10 cellular contexts compared by ENCODE assay signal in genomic region chr5:68286612-68286912, GRCh38.
A peak's percentile ranks its signal among the peaks of the same experiment; 100 is the strongest.
DNase-seq lines count a peak whose midpoint lies in the region; ATAC-seq and TF ChIP-seq lines count a peak whose summit lies in the region.
"Had no signal": no experiment of that assay in that cellular context is flagged by ENCODE, and none has a peak within 500 bp of the region (broad histone marks: within the 10 kb centered on the region; RNA-seq: fewer than 3 reads in every experiment).

No MANE protein-coding gene starts in this region.

- H3K36me3 Mint-ChIP-seq in HFFc6 (ENCODE audit: low read depth) = peaks cover 8% of the 10 kb centered on the region; the same call in 1 of the 2 replicates
- peaks cover 21% of the 10 kb centered on the region for H3K36me3 Mint-ChIP-seq in nephron (ENCODE audit: low read depth)

- H3K4me1 Mint-ChIP-seq in HFFc6 (ENCODE audit: low read depth) (peaks cover 58% of the 10 kb centered on the region), nephron (peaks cover 65% of the 10 kb centered on the region)

- no peaks in the 10 kb centered on the region for H3K9me3 ChIP-seq in BLaER1 treated with 17β-estradiol and CSF1 and Interleukin-3, amounts not matched to agents 10 nM and 100 nM (replicated peaks in 1 of 11)
- H3K9me3 ChIP-seq in adipocyte (ENCODE audit: control insufficient read depth, low read length) = no peaks in the 10 kb centered on the region

- H3K27me3 Mint-ChIP-seq in HFFc6 (ENCODE audit: insufficient read depth) = no peaks in the 10 kb centered on the region; the same call in 1 of the 2 replicates
- H3K27me3 Mint-ChIP-seq in nephron (ENCODE audit: low read depth) = no peaks in the 10 kb centered on the region
- H3K27me3 Mint-ChIP-seq: stimulated activated naive B cell treated with anti-CD40 and anti-IgM and Interleukin-4, amounts not matched to agents 10 μg/mL and 1 μg/mL and 100 μg/mL, for 72 hours had no signal

- H3K9me3 Mint-ChIP-seq in HFFc6 = no peaks in the 10 kb centered on the region
- H3K9me3 Mint-ChIP-seq in nephron = no peaks in the 10 kb centered on the region
- H3K9me3 Mint-ChIP-seq: stimulated activated naive B cell treated with anti-CD40 and anti-IgM and Interleukin-4, amounts not matched to agents 10 μg/mL and 1 μg/mL and 100 μg/mL, for 72 hours had no signal

- no peak for ATAC-seq in HG03457 (IDR thresholded peaks at IDR 0.05; ENCODE audit: unreplicated experiment)
- ATAC-seq in HG02763 (IDR thresholded peaks at IDR 0.05; ENCODE audit: unreplicated experiment) = no peak
- ATAC-seq: stimulated activated naive B cell treated with anti-CD40 and anti-IgM and Interleukin-4, amounts not matched to agents 10 μg/mL and 1 μg/mL and 100 μg/mL, for 72 hours had no signal

- H3K27ac ChIP-seq in BLaER1 treated with 17β-estradiol and CSF1 and Interleukin-3, amounts not matched to agents 10 nM and 100 nM = no peak overlapping the region
- H3K27ac ChIP-seq: HL-60 had no signal

- no peak overlapping the region for H3K9ac ChIP-seq in BLaER1 treated with 17β-estradiol and CSF1 and Interleukin-3, amounts not matched to agents 10 nM and 100 nM
- H3K9ac ChIP-seq in adipocyte (ENCODE audit: low read length) = peak overlapping the region; percentile 86

- H3K4me3 Mint-ChIP-seq in HFFc6 (no peak overlapping the region), nephron (peak overlapping the region; percentile 52 to 65 (median 63))
- H3K4me3 Mint-ChIP-seq: stimulated activated naive B cell treated with anti-CD40 and anti-IgM and Interleukin-4, amounts not matched to agents 10 μg/mL and 1 μg/mL and 100 μg/mL, for 72 hours had no signal

- H3K4me1 ChIP-seq in BLaER1 treated with 17β-estradiol and CSF1 and Interleukin-3, amounts not matched to agents 10 nM and 100 nM = peaks cover 29 to 58% (median 51%) of the 10 kb centered on the region in 10 experiments
- peaks cover 62% of the 10 kb centered on the region for H3K4me1 ChIP-seq in adipocyte (ENCODE audit: control insufficient read depth, insufficient read depth, low read length)

- no peaks in the 10 kb centered on the region for H3K27me3 ChIP-seq in BLaER1 treated with 17β-estradiol and CSF1 and Interleukin-3, amounts not matched to agents 10 nM and 100 nM
- H3K27me3 ChIP-seq in adipocyte (replicated peaks; ENCODE audit: control insufficient read depth, insufficient read depth, low read length) = no peaks in the 10 kb centered on the region

- TF ChIP-seq CTCF in HFFc6 (IDR thresholded peaks at IDR 0.05) = peak; percentile 2
- peak in 2 of 3 experiments; percentile 2 to 4 for TF ChIP-seq CTCF in nephron (IDR thresholded peaks at IDR 0.05; ENCODE audit: unreplicated experiment in 3 of 3)

- H3K27ac Mint-ChIP-seq in HFFc6 (peak overlapping the region; percentile 69; the same call in 1 of the 2 replicates), nephron (peak overlapping the region; percentile 97 to 100 (median 99))
- H3K27ac Mint-ChIP-seq: stimulated activated naive B cell treated with anti-CD40 and anti-IgM and Interleukin-4, amounts not matched to agents 10 μg/mL and 1 μg/mL and 100 μg/mL, for 72 hours had no signal

- peaks cover 49 to 100% (median 77%) of the 10 kb centered on the region in 11 experiments for H4K20me1 ChIP-seq in BLaER1 treated with 17β-estradiol and CSF1 and Interleukin-3, amounts not matched to agents 10 nM and 100 nM

- intact Hi-C loops in head of caudate nucleus (cut with DNase I) = loop anchor here (5.0 kb wide), 1 partner anchor 171 kb away; no protein-coding TSS in a partner anchor

- peaks cover 46 to 75% (median 61%) of the 10 kb centered on the region in 11 experiments for H3K36me3 ChIP-seq in BLaER1 treated with 17β-estradiol and CSF1 and Interleukin-3, amounts not matched to agents 10 nM and 100 nM
- peaks cover 59% of the 10 kb centered on the region for H3K36me3 ChIP-seq in adipocyte (ENCODE audit: control insufficient read depth, insufficient read depth, low read length, severe bottlenecking)

- H3K4me3 ChIP-seq in BLaER1 treated with 17β-estradiol and CSF1 and Interleukin-3, amounts not matched to agents 10 nM and 100 nM = no peak overlapping the region
- H3K4me3 ChIP-seq in adipocyte (ENCODE audit: low read length) = peak overlapping the region; percentile 8

- DNase-seq in HFFc6 (no peak), adipocyte (ENCODE audit: low read depth) (no peak), head of caudate nucleus (no peak), kidney tubule cell (ENCODE audit: low spot score) (no peak)
- DNase-seq: stimulated activated naive B cell treated with anti-CD40 and anti-IgM and Interleukin-4, amounts not matched to agents 10 μg/mL and 1 μg/mL and 100 μg/mL, for 72 hours had no signal

- H3K4me2 ChIP-seq in BLaER1 treated with 17β-estradiol and CSF1 and Interleukin-3, amounts not matched to agents 10 nM and 100 nM = peak overlapping the region; percentile 85 to 98 (median 94); a peak in 14 of 22 replicates
